In genomic region chr11:125777309-125777708, GRCh38 we compare ENCODE assay signal across 17 cellular contexts. TPM values are rescaled to one million over a fixed set of nuclear protein-coding genes. Genes with fewer than 3 reads are reported as not detected.
DNase-seq lines count a peak whose midpoint lies in the region; ATAC-seq and TF ChIP-seq lines count a peak whose summit lies in the region.
"Had no signal": no experiment of that assay in that cellular context is flagged by ENCODE, and none has a peak within 500 bp of the region (broad histone marks: within the 10 kb centered on the region; RNA-seq: fewer than 3 reads in every experiment).

No MANE protein-coding gene starts in this region.

- no peak overlapping the region for H3K27ac ChIP-seq in IMR-90 (ENCODE audit: insufficient read depth, low read length)
- H3K27ac ChIP-seq: tibial nerve had no signal

- no peak overlapping the region for H2BK15ac ChIP-seq in IMR-90 (ENCODE audit: low read depth, low read length)

- no peak for TF ChIP-seq POLR2A in IMR-90 (IDR thresholded peaks at IDR 0.05; ENCODE audit: low read depth, low read length)

- no peak overlapping the region for H2BK120ac ChIP-seq in IMR-90 (ENCODE audit: low read depth, low read length)

- no peaks in the 10 kb centered on the region for H3K27me3 ChIP-seq in IMR-90 (ENCODE audit: control insufficient read depth, insufficient read depth, low read length)
- H3K27me3 ChIP-seq: tibial nerve had no signal

- no peak overlapping the region for H4K5ac ChIP-seq in IMR-90 (ENCODE audit: low read depth, low read length)

- dilution Hi-C loops in IMR-90 (cut with HindIII; ENCODE audit: low sequenced_read_pairs, unreplicated experiment), result no loop called here

- no peaks in the 10 kb centered on the region for H3K9me1 ChIP-seq in IMR-90 (ENCODE audit: insufficient read depth, low read length)

- H3K18ac ChIP-seq in IMR-90 (ENCODE audit: low read depth, low read length), result no peak overlapping the region

- H2BK5ac ChIP-seq in IMR-90 (ENCODE audit: low read depth, low read length, poor library complexity, severe bottlenecking), result no peak overlapping the region

- no peaks in the 10 kb centered on the region for H3K9me3 ChIP-seq in IMR-90 (ENCODE audit: control insufficient read depth, insufficient read depth, low read length)
- H3K9me3 ChIP-seq: tibial nerve had no signal

- no peak overlapping the region for H4K8ac ChIP-seq in IMR-90 (ENCODE audit: low read depth in 2 of 2, low read length in 2 of 2)

- no TSS peak for BruUV-seq in IMR-90 (replicated peaks; lab: Mats Ljungman, UMichigan)

- no peaks in the 10 kb centered on the region for H4K20me1 ChIP-seq in IMR-90 (ENCODE audit: insufficient read depth, low read length)

- no peaks in the 10 kb centered on the region for H3K4me1 ChIP-seq in IMR-90 (ENCODE audit: control insufficient read depth, insufficient read depth, low read length)
- H3K4me1 ChIP-seq: tibial nerve had no signal

- no peak overlapping the region for H3K14ac ChIP-seq in IMR-90 (replicated peaks; ENCODE audit: low read depth, low read length)

- DNase-seq in GM04503 (ENCODE audit: low read depth) (peak; percentile 21), IMR-90 (peak; percentile 47), astrocyte of the spinal cord (ENCODE audit: low read depth, low spot score) (peak; percentile 1), left kidney (ENCODE audit: low read depth, low spot score) (peak; percentile 9), SKM-1 (lab: John Stamatoyannopoulos, UW; ENCODE audit: unreplicated experiment) (no peak), NCI-H1105 (lab: John Stamatoyannopoulos, UW) (no peak)
- DNase-seq: C1 segment of cervical spinal cord, left cardiac atrium, NCI-H526 treated with DMSO at 0.1 percent for 48 hours, retina, T-cell had no signal

- no peak overlapping the region for H4K91ac ChIP-seq in IMR-90 (ENCODE audit: insufficient read depth, low read depth, low read length)

- intact Hi-C loops in IMR-90 (cut with micrococcal nuclease), result no loop called here

- no peak overlapping the region for H2AK5ac ChIP-seq in IMR-90 (ENCODE audit: low read depth, low read length)

- no peak overlapping the region for H3K4me2 ChIP-seq in IMR-90 (ENCODE audit: low read depth, low read length)

- WGBS in IMR-90 (ENCODE audit: extremely low coverage in 2 of 2, insufficient read length in 1 of 2), 2 experiments, result no CpG with 5 or more reads among the region's 5 CpGs

- no peak overlapping the region for H3K56ac ChIP-seq in IMR-90 (ENCODE audit: extremely low read depth, insufficient read depth, low read length)

- H2AK9ac ChIP-seq in IMR-90 (replicated peaks; ENCODE audit: low read depth, low read length, poor library complexity), result no peak overlapping the region

- no peak overlapping the region for H3K23ac ChIP-seq in IMR-90 (ENCODE audit: low read depth, low read length)

- H3K36me3 ChIP-seq in IMR-90 (ENCODE audit: control insufficient read depth, insufficient read depth, low read length), result no peaks in the 10 kb centered on the region
- H3K36me3 ChIP-seq: tibial nerve had no signal

- ATAC-seq in IMR-90 (ENCODE audit: low read depth), result no peak
- no peak for ATAC-seq in GM21717 (IDR thresholded peaks at IDR 0.05; ENCODE audit: unreplicated experiment)
- ATAC-seq: left cardiac atrium, Panc1, T-cell had no signal

- no peak overlapping the region for H3K9ac ChIP-seq in IMR-90 (ENCODE audit: low read depth, low read length)

- H3K79me1 ChIP-seq in IMR-90 (ENCODE audit: low read depth in 1 of 2, low read length in 2 of 2), result no peaks in the 10 kb centered on the region

- H3K4ac ChIP-seq in IMR-90 (ENCODE audit: low read depth, low read length), result no peak overlapping the region

- H3K4me3 ChIP-seq in IMR-90 (ENCODE audit: insufficient read depth, low read depth, low read length), result no peak overlapping the region
- H3K4me3 ChIP-seq in astrocyte of the spinal cord (ENCODE audit: low read depth, low read length), result no peak overlapping the region
- H3K4me3 ChIP-seq: tibial nerve had no signal

- in situ Hi-C loops in IMR-90 (cut with MboI; ENCODE audit: low sequenced_read_pairs) (no loop called here), astrocyte of the spinal cord (cut with HindIII; ENCODE audit: low sequenced_read_pairs) (no loop called here)

- H2AFZ ChIP-seq in IMR-90 (replicated peaks; ENCODE audit: low read length, poor library complexity), result no peak overlapping the region

- POLR2A ChIA-PET in IMR-90 (lab: Charles Lee; ENCODE audit: unreplicated experiment), result no interaction called here

- TF ChIP-seq CTCF in IMR-90 (conservative IDR thresholded peaks at IDR 0.05; ENCODE audit: low read depth, low read length), result no peak
- TF ChIP-seq CTCF in astrocyte of the spinal cord (IDR thresholded peaks at IDR 0.05; ENCODE audit: low read depth, low read length), result no peak

- CTCF ChIA-PET in IMR-90 (lab: Yijun Ruan, JAX), result no interaction called here

- TF ChIP-seq RAD21 in IMR-90 (IDR thresholded peaks at IDR 0.05; ENCODE audit: low read length), result no peak

- no peak overlapping the region for H2BK20ac ChIP-seq in IMR-90 (ENCODE audit: low read depth, low read length)

TF ChIP-seq in IMR-90, 13 proteins besides CTCF, POLR2A, EP300 and RAD21:
- no peak for TF ChIP-seq MAFK (IDR thresholded peaks at IDR 0.05; ENCODE audit: low read depth, low read length)
- no peak for TF ChIP-seq MAZ (IDR thresholded peaks at IDR 0.05; ENCODE audit: borderline replicate concordance, low read depth, low read length)
- TF ChIP-seq RFX5 (IDR thresholded peaks at IDR 0.05; ENCODE audit: low read depth, low read length), result no peak
TF ChIP-seq in IMR-90: peak in this region for 0.

RNA-seq across cellular contexts. Expression of gene PATE2, which starts 1.3 kb away (rescaled TPM):
- total RNA-seq in IMR-90 (2012; rRNA removed), result under 0.01 TPM in 1 of 2 replicates, not detected in the other
- polyA plus RNA-seq in IMR-90 (2012; rRNA removed), result not detected in 2 replicates
- not detected in 2 replicates for polyA plus RNA-seq in IMR-90 (2012; cell fraction: cytosol; rRNA removed)
- not detected in 2 replicates for polyA plus RNA-seq in IMR-90 (2012; cell fraction: nucleus; rRNA removed; ENCODE audit: low replicate concordance)
- total RNA-seq: cardiac septum, left cardiac atrium, mononuclear cell, T-cell, tibial nerve had no signal

RNA-seq across cellular contexts. Expression of gene PATE3, which starts 10.6 kb away (rescaled TPM):
- not detected in 2 replicates for total RNA-seq in IMR-90 (2012; rRNA removed)
- not detected in 2 replicates for polyA plus RNA-seq in IMR-90 (2012; rRNA removed)
- polyA plus RNA-seq in IMR-90 (2012; cell fraction: cytosol; rRNA removed), result not detected in 2 replicates
- polyA plus RNA-seq in IMR-90 (2012; cell fraction: nucleus; rRNA removed; ENCODE audit: low replicate concordance), result not detected in 2 replicates
- total RNA-seq: activated T-helper 1 cell treated with anti-CD3 and anti-CD28 coated beads, Interleukin-12 subunit alpha, Interleukin-12 subunit beta, Interleukin-2, Interleukin-4 antibody, amounts not matched to agents 30 ng/mL and 10 ng/mL and 1 ng/mL, durations not matched to agents 14 hours and 24 hours and 36 hours; cardiac septum; left cardiac atrium; mononuclear cell; T-cell; tibial nerve had no signal

RNA-seq across cellular contexts. Expression of gene PATE1, which starts 31.2 kb away (rescaled TPM):
- total RNA-seq in IMR-90 (2012; rRNA removed), result not detected in 2 replicates
- not detected in 2 replicates for polyA plus RNA-seq in IMR-90 (2012; rRNA removed)
- polyA plus RNA-seq in IMR-90 (2012; cell fraction: cytosol; rRNA removed), result not detected in 2 replicates
- polyA plus RNA-seq in IMR-90 (2012; cell fraction: nucleus; rRNA removed; ENCODE audit: low replicate concordance), result not detected in 2 replicates
- total RNA-seq: activated T-helper 1 cell treated with anti-CD3 and anti-CD28 coated beads, Interleukin-12 subunit alpha, Interleukin-12 subunit beta, Interleukin-2, Interleukin-4 antibody, amounts not matched to agents 30 ng/mL and 10 ng/mL and 1 ng/mL, durations not matched to agents 14 hours and 24 hours and 36 hours; cardiac septum; left cardiac atrium; mononuclear cell; T-cell; tibial nerve had no signal

RNA-seq across cellular contexts. Expression of gene PATE4, which starts 55.8 kb away (rescaled TPM):
- not detected in 2 replicates for total RNA-seq in IMR-90 (2012; rRNA removed)
- not detected in 2 replicates for polyA plus RNA-seq in IMR-90 (2012; rRNA removed)
- polyA plus RNA-seq in IMR-90 (2012; cell fraction: cytosol; rRNA removed), result not detected in 2 replicates
- polyA plus RNA-seq in IMR-90 (2012; cell fraction: nucleus; rRNA removed; ENCODE audit: low replicate concordance), result not detected in 2 replicates
- total RNA-seq: activated T-helper 1 cell treated with anti-CD3 and anti-CD28 coated beads, Interleukin-12 subunit alpha, Interleukin-12 subunit beta, Interleukin-2, Interleukin-4 antibody, amounts not matched to agents 30 ng/mL and 10 ng/mL and 1 ng/mL, durations not matched to agents 14 hours and 24 hours and 36 hours; cardiac septum; left cardiac atrium; mononuclear cell; T-cell; tibial nerve had no signal

Comparison
In these comparisons a context has a peak if more than half of its experiments do, and no peak if none do; other contexts are left out.
1. DNase-seq: peak in GM04503 (single experiment), IMR-90 (single experiment), astrocyte of the spinal cord (single experiment) and left kidney (single experiment); none in SKM-1 (single experiment) and NCI-H1105 (single experiment).